In genomic region chr5:149036168-149036567, GRCh38 we compare ENCODE assay signal across 25 cellular contexts. TPM values are rescaled to one million over a fixed set of nuclear protein-coding genes. Genes with fewer than 3 reads are reported as not detected.
"Had no signal": no experiment of that assay in that cellular context is flagged by ENCODE, and none has a peak within 500 bp of the region (broad histone marks: within the 10 kb centered on the region; RNA-seq: fewer than 3 reads in every experiment).

No MANE protein-coding gene starts in this region.

- H3K27ac Mint-ChIP-seq: progenitor cell of endocrine pancreas, WTC11 had no signal

- H3K4me3 Mint-ChIP-seq: activated T-cell treated with anti-CD3 and anti-CD28 coated beads, Interleukin-2, amount 50 U/mL, for 4 hours; naive thymus-derived CD4-positive, alpha-beta T cell; WTC11 had no signal

- DNase-seq: activated CD4-positive, alpha-beta T cell treated with anti-CD3 and anti-CD28 coated beads for 4 hours; activated CD8-positive, alpha-beta memory T cell treated with anti-CD3 and anti-CD28 coated beads, Interleukin-2, amount 50 U/mL, for 48 hours; activated naive CD4-positive, alpha-beta T cell treated with Interleukin-2 at 50 U/mL for 16 hours; activated T-cell treated with anti-CD3 and anti-CD28 coated beads, Interleukin-2, amount 50 U/mL, for 4 hours; adrenal gland; brain microvascular endothelial cell; caudate nucleus; effector memory CD4-positive, alpha-beta T cell; esophagus squamous epithelium; gastrocnemius medialis; hippocampal formation; left lung; naive thymus-derived CD4-positive, alpha-beta T cell; retina; stimulated activated CD4-positive, alpha-beta T cell treated with anti-CD3 and anti-CD28 coated beads, Interleukin-4, amount 100 ng/mL, for 24 hours; stimulated activated naive CD4-positive, alpha-beta T cell treated with Interleukin-2 at 50 U/mL for 16 hours; T1000; thyroid gland; upper lobe of right lung had no signal

- H3K4me1 Mint-ChIP-seq: WTC11 had no signal

- H3K4me3 ChIP-seq: adrenal gland, ascending aorta, esophagus squamous epithelium, gastrocnemius medialis, left lung, lung, thyroid gland, upper lobe of right lung had no signal

- H3K9me3 Mint-ChIP-seq: activated T-cell treated with anti-CD3 and anti-CD28 coated beads, Interleukin-2, amount 50 U/mL, for 4 hours; naive thymus-derived CD4-positive, alpha-beta T cell; WTC11 had no signal

- H3K9me3 ChIP-seq: adrenal gland, ascending aorta, esophagus squamous epithelium, gastrocnemius medialis, left lung, thyroid gland, upper lobe of right lung had no signal

- H3K36me3 ChIP-seq: adrenal gland, ascending aorta, brain microvascular endothelial cell, esophagus squamous epithelium, gastrocnemius medialis, left lung, thyroid gland, upper lobe of right lung had no signal

- H3K4me1 ChIP-seq: adrenal gland, ascending aorta, thyroid gland had no signal

RNA-seq across cellular contexts. Expression of gene SH3TC2, which starts 26.7 kb away (rescaled TPM):
- total RNA-seq: activated CD8-positive, alpha-beta memory T cell treated with anti-CD3 and anti-CD28 coated beads for 36 hours; activated T-cell treated with anti-CD3 and anti-CD28 coated beads, Interleukin-2, amount 50 U/mL, for 4 hours; T-helper 1 cell treated with Interleukin-12 subunit alpha and Interleukin-12 subunit beta and Interleukin-4 antibody, amounts not matched to agents 30 ng/mL and 1 ng/mL, for 36 hours had no signal
